In the genomic region with DNA sequence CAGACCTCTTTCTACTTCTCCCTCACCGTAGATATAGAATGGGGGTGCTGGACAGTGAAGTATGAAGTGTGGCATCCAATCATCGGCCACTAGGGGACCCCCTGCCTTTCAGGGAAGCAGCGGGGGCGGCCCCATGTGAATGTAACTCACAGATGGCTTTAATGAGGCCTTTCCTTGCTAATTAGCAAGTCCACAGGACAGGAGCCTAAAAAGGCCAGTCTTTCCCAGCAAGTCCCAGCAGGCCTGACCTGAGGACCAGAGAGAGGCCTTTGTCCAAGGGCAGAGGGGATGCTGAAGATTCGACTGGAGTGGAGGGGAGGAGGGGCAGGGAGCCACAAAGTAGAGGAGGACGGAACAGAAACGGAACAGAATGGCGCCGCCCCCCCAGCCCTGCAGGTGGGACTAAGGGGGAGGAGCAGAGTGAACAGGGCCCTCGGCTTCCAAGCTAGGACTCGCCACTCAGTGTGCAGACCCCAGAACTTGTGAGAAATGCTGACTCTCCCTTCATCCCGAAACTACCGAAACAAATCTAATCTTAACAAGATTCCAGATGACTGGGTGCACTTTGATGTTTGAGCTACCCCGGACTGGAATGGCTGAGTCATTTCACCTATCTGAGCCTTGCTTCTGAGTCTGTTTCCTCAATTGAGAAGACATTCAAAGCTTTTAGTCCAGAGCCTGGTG, we compare ENCODE assay signal across 1 cellular context.
TF ChIP-seq lines count a peak whose summit lies in the region.

No MANE protein-coding gene starts in this region.

TF ChIP-seq in endothelial cell of umbilical vein, 7 proteins besides CTCF, POLR2A, EP300 and RAD21:
- no peak for TF ChIP-seq JUN (IDR thresholded peaks at IDR 0.05; ENCODE audit: borderline replicate concordance, insufficient read depth, insufficient read length, low read depth)
- TF ChIP-seq MAX (IDR thresholded peaks at IDR 0.05; ENCODE audit: insufficient read depth, insufficient read length) = no peak
- TF ChIP-seq EZH2 (IDR thresholded peaks at IDR 0.05; ENCODE audit: borderline replicate concordance, low read depth, low read length, severe bottlenecking) = no peak
- TF ChIP-seq GATA2 (IDR thresholded peaks at IDR 0.05; ENCODE audit: insufficient read depth, insufficient read length, low read depth, low read length) = peak; percentile 63
- no peak for TF ChIP-seq MYC (IDR thresholded peaks at IDR 0.05; ENCODE audit: low read depth, low read length)
- peak; percentile 32 for TF ChIP-seq POLR2AphosphoS5 (IDR thresholded peaks at IDR 0.05; ENCODE audit: insufficient read depth, low read depth, low read length)
- peak; percentile 76 for TF ChIP-seq FOS (IDR thresholded peaks at IDR 0.05; ENCODE audit: borderline replicate concordance, insufficient read depth, low read length)
